In the genomic region with DNA sequence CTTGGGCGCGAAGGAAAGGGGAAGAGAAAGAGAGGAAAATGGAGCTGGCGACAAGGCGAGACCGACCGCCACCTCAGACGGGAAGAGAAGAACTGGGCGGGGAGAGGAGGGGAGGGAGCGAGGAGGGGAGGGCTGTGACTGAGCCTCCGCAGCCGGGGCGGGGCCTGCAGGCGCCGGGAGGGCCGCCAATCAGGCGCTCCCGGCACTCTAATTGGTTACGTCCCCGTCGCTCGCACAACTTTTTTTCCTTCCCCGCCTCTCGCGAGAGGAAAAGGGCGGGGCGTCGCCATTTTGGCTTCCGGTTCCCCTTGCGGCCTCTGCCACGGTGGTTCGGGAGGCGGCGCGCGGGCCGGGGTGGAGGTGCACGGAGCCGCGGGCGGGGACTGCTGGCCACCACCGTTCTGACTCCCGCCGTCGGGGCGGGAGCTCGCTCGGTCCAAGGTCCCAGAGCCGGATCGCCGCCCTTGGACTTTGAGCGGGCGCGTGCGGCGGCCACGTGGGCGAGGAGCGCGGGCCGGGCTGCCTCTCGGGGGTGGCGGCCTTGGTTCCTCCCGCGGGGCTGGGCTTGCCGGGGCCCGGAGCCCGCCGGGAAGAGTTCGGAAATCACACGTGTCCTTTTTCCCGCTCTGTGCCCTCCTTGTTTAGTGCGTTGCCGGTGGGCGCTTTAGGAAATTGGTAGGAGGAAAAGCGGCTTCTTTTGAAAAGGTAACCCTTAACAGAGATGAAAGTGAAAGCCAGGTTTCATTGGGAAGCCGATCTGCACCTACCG, we compare ENCODE assay signal across 1 cellular context.
TF ChIP-seq lines count a peak whose summit lies in the region.

A gene (minus strand): TSS at position 94 of the 769 bp plus-strand sequence. CDS start 176 bp downstream, outside the sequence.

TF ChIP-seq in WTC11, 78 proteins besides CTCF, POLR2A, EP300 and RAD21 (continued from another document and continues in another):
- TF ChIP-seq, protein P1, sequence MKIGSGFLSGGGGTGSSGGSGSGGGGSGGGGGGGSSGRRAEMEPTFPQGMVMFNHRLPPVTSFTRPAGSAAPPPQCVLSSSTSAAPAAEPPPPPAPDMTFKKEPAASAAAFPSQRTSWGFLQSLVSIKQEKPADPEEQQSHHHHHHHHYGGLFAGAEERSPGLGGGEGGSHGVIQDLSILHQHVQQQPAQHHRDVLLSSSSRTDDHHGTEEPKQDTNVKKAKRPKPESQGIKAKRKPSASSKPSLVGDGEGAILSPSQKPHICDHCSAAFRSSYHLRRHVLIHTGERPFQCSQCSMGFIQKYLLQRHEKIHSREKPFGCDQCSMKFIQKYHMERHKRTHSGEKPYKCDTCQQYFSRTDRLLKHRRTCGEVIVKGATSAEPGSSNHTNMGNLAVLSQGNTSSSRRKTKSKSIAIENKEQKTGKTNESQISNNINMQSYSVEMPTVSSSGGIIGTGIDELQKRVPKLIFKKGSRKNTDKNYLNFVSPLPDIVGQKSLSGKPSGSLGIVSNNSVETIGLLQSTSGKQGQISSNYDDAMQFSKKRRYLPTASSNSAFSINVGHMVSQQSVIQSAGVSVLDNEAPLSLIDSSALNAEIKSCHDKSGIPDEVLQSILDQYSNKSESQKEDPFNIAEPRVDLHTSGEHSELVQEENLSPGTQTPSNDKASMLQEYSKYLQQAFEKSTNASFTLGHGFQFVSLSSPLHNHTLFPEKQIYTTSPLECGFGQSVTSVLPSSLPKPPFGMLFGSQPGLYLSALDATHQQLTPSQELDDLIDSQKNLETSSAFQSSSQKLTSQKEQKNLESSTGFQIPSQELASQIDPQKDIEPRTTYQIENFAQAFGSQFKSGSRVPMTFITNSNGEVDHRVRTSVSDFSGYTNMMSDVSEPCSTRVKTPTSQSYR (CRISPR knock-in tag; IDR thresholded peaks at IDR 0.05), result no peak
- TF ChIP-seq, protein P2, sequence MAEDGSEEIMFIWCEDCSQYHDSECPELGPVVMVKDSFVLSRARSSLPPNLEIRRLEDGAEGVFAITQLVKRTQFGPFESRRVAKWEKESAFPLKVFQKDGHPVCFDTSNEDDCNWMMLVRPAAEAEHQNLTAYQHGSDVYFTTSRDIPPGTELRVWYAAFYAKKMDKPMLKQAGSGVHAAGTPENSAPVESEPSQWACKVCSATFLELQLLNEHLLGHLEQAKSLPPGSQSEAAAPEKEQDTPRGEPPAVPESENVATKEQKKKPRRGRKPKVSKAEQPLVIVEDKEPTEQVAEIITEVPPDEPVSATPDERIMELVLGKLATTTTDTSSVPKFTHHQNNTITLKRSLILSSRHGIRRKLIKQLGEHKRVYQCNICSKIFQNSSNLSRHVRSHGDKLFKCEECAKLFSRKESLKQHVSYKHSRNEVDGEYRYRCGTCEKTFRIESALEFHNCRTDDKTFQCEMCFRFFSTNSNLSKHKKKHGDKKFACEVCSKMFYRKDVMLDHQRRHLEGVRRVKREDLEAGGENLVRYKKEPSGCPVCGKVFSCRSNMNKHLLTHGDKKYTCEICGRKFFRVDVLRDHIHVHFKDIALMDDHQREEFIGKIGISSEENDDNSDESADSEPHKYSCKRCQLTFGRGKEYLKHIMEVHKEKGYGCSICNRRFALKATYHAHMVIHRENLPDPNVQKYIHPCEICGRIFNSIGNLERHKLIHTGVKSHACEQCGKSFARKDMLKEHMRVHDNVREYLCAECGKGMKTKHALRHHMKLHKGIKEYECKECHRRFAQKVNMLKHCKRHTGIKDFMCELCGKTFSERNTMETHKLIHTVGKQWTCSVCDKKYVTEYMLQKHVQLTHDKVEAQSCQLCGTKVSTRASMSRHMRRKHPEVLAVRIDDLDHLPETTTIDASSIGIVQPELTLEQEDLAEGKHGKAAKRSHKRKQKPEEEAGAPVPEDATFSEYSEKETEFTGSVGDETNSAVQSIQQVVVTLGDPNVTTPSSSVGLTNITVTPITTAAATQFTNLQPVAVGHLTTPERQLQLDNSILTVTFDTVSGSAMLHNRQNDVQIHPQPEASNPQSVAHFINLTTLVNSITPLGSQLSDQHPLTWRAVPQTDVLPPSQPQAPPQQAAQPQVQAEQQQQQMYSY (CRISPR knock-in tag; IDR thresholded peaks at IDR 0.05), result no peak
- TF ChIP-seq, protein P3, sequence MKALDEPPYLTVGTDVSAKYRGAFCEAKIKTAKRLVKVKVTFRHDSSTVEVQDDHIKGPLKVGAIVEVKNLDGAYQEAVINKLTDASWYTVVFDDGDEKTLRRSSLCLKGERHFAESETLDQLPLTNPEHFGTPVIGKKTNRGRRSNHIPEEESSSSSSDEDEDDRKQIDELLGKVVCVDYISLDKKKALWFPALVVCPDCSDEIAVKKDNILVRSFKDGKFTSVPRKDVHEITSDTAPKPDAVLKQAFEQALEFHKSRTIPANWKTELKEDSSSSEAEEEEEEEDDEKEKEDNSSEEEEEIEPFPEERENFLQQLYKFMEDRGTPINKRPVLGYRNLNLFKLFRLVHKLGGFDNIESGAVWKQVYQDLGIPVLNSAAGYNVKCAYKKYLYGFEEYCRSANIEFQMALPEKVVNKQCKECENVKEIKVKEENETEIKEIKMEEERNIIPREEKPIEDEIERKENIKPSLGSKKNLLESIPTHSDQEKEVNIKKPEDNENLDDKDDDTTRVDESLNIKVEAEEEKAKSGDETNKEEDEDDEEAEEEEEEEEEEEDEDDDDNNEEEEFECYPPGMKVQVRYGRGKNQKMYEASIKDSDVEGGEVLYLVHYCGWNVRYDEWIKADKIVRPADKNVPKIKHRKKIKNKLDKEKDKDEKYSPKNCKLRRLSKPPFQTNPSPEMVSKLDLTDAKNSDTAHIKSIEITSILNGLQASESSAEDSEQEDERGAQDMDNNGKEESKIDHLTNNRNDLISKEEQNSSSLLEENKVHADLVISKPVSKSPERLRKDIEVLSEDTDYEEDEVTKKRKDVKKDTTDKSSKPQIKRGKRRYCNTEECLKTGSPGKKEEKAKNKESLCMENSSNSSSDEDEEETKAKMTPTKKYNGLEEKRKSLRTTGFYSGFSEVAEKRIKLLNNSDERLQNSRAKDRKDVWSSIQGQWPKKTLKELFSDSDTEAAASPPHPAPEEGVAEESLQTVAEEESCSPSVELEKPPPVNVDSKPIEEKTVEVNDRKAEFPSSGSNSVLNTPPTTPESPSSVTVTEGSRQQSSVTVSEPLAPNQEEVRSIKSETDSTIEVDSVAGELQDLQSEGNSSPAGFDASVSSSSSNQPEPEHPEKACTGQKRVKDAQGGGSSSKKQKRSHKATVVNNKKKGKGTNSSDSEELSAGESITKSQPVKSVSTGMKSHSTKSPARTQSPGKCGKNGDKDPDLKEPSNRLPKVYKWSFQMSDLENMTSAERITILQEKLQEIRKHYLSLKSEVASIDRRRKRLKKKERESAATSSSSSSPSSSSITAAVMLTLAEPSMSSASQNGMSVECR (CRISPR knock-in tag; IDR thresholded peaks at IDR 0.05; ENCODE audit: borderline replicate concordance), result peak; percentile 62; the same call in 1 of the 2 replicates
- no peak for TF ChIP-seq MXD4 (CRISPR knock-in tag; IDR thresholded peaks at IDR 0.05; ENCODE audit: borderline replicate concordance)
- TF ChIP-seq SP1 (CRISPR knock-in tag; conservative IDR thresholded peaks at IDR 0.05), result peak; percentile 90
- TF ChIP-seq, protein P4, sequence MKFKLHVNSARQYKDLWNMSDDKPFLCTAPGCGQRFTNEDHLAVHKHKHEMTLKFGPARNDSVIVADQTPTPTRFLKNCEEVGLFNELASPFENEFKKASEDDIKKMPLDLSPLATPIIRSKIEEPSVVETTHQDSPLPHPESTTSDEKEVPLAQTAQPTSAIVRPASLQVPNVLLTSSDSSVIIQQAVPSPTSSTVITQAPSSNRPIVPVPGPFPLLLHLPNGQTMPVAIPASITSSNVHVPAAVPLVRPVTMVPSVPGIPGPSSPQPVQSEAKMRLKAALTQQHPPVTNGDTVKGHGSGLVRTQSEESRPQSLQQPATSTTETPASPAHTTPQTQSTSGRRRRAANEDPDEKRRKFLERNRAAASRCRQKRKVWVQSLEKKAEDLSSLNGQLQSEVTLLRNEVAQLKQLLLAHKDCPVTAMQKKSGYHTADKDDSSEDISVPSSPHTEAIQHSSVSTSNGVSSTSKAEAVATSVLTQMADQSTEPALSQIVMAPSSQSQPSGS (CRISPR knock-in tag; IDR thresholded peaks at IDR 0.05; ENCODE audit: borderline replicate concordance, low read depth), result 0 out of 2 replicates have a peak, but pooled peaks have one; percentile 49
- TF ChIP-seq TP53 (CRISPR knock-in tag; IDR thresholded peaks at IDR 0.05), result no peak
- TF ChIP-seq ZNF263 (CRISPR knock-in tag; IDR thresholded peaks at IDR 0.05; ENCODE audit: low read depth), result peak; percentile 21; the same call in 1 of the 2 replicates
- TF ChIP-seq, protein P5, sequence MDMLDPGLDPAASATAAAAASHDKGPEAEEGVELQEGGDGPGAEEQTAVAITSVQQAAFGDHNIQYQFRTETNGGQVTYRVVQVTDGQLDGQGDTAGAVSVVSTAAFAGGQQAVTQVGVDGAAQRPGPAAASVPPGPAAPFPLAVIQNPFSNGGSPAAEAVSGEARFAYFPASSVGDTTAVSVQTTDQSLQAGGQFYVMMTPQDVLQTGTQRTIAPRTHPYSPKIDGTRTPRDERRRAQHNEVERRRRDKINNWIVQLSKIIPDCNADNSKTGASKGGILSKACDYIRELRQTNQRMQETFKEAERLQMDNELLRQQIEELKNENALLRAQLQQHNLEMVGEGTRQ (CRISPR knock-in tag; IDR thresholded peaks at IDR 0.05), result peak; percentile 70
- TF ChIP-seq, protein P6, sequence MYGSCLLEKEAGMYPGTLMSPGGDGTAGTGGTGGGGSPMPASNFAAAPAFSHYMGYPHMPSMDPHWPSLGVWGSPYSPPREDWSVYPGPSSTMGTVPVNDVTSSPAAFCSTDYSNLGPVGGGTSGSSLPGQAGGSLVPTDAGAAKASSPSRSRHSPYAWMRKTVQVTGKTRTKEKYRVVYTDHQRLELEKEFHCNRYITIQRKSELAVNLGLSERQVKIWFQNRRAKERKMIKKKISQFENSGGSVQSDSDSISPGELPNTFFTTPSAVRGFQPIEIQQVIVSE (CRISPR knock-in tag; IDR thresholded peaks at IDR 0.05; ENCODE audit: borderline replicate concordance), result no peak
- TF ChIP-seq ZNF423 (CRISPR knock-in tag; IDR thresholded peaks at IDR 0.05), result no peak
- no peak for TF ChIP-seq JAZF1 (CRISPR knock-in tag; IDR thresholded peaks at IDR 0.05)
- TF ChIP-seq ETV6 (CRISPR knock-in tag; IDR thresholded peaks at IDR 0.05), result 0 out of 2 replicates have a peak, but pooled peaks have one; percentile 63
- TF ChIP-seq, protein P7, sequence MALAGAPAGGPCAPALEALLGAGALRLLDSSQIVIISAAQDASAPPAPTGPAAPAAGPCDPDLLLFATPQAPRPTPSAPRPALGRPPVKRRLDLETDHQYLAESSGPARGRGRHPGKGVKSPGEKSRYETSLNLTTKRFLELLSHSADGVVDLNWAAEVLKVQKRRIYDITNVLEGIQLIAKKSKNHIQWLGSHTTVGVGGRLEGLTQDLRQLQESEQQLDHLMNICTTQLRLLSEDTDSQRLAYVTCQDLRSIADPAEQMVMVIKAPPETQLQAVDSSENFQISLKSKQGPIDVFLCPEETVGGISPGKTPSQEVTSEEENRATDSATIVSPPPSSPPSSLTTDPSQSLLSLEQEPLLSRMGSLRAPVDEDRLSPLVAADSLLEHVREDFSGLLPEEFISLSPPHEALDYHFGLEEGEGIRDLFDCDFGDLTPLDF (CRISPR knock-in tag; IDR thresholded peaks at IDR 0.05), result peak; percentile 45; the same call in 1 of the 2 replicates
- peak; percentile 65; the same call in 1 of the 2 replicates for TF ChIP-seq EMX1 (CRISPR knock-in tag; IDR thresholded peaks at IDR 0.05)
- no peak for TF ChIP-seq OVOL2 (CRISPR knock-in tag; IDR thresholded peaks at IDR 0.05; ENCODE audit: borderline replicate concordance)
- TF ChIP-seq, protein P8, sequence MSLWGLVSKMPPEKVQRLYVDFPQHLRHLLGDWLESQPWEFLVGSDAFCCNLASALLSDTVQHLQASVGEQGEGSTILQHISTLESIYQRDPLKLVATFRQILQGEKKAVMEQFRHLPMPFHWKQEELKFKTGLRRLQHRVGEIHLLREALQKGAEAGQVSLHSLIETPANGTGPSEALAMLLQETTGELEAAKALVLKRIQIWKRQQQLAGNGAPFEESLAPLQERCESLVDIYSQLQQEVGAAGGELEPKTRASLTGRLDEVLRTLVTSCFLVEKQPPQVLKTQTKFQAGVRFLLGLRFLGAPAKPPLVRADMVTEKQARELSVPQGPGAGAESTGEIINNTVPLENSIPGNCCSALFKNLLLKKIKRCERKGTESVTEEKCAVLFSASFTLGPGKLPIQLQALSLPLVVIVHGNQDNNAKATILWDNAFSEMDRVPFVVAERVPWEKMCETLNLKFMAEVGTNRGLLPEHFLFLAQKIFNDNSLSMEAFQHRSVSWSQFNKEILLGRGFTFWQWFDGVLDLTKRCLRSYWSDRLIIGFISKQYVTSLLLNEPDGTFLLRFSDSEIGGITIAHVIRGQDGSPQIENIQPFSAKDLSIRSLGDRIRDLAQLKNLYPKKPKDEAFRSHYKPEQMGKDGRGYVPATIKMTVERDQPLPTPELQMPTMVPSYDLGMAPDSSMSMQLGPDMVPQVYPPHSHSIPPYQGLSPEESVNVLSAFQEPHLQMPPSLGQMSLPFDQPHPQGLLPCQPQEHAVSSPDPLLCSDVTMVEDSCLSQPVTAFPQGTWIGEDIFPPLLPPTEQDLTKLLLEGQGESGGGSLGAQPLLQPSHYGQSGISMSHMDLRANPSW (CRISPR knock-in tag; conservative IDR thresholded peaks at IDR 0.05; ENCODE audit: low read depth), result no peak
- no peak for TF ChIP-seq ZNF121 (CRISPR knock-in tag; IDR thresholded peaks at IDR 0.05)
- TF ChIP-seq, protein P9, sequence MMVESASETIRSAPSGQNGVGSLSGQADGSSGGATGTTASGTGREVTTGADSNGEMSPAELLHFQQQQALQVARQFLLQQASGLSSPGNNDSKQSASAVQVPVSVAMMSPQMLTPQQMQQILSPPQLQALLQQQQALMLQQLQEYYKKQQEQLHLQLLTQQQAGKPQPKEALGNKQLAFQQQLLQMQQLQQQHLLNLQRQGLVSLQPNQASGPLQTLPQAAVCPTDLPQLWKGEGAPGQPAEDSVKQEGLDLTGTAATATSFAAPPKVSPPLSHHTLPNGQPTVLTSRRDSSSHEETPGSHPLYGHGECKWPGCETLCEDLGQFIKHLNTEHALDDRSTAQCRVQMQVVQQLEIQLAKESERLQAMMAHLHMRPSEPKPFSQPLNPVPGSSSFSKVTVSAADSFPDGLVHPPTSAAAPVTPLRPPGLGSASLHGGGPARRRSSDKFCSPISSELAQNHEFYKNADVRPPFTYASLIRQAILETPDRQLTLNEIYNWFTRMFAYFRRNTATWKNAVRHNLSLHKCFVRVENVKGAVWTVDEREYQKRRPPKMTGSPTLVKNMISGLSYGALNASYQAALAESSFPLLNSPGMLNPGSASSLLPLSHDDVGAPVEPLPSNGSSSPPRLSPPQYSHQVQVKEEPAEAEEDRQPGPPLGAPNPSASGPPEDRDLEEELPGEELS (CRISPR knock-in tag; IDR thresholded peaks at IDR 0.05), result peak; percentile 63; the same call in 1 of the 2 replicates
- TF ChIP-seq FOXP1 (CRISPR knock-in tag; IDR thresholded peaks at IDR 0.05; ENCODE audit: borderline replicate concordance), result peak; percentile 90
- TF ChIP-seq, protein P10, sequence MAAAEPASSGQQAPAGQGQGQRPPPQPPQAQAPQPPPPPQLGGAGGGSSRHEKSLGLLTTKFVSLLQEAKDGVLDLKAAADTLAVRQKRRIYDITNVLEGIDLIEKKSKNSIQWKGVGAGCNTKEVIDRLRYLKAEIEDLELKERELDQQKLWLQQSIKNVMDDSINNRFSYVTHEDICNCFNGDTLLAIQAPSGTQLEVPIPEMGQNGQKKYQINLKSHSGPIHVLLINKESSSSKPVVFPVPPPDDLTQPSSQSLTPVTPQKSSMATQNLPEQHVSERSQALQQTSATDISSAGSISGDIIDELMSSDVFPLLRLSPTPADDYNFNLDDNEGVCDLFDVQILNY (CRISPR knock-in tag; IDR thresholded peaks at IDR 0.05), result peak; percentile 54; the same call in 1 of the 2 replicates
- TF ChIP-seq MYBL2 (CRISPR knock-in tag; IDR thresholded peaks at IDR 0.05), result peak; percentile 50; the same call in 1 of the 2 replicates
- no peak for TF ChIP-seq ZNF396 (CRISPR knock-in tag; IDR thresholded peaks at IDR 0.05; ENCODE audit: borderline replicate concordance)
- no peak for TF ChIP-seq CREM (CRISPR knock-in tag; IDR thresholded peaks at IDR 0.05)
- no peak for TF ChIP-seq SMAD3 (CRISPR knock-in tag; IDR thresholded peaks at IDR 0.05; ENCODE audit: borderline replicate concordance)
- TF ChIP-seq ATF1 (CRISPR knock-in tag; IDR thresholded peaks at IDR 0.05), result no peak
- TF ChIP-seq TCF7 (CRISPR knock-in tag; IDR thresholded peaks at IDR 0.05; ENCODE audit: low read depth), result 0 out of 2 replicates have a peak, but pooled peaks have one; percentile 29
- TF ChIP-seq NR2C2 (CRISPR knock-in tag; IDR thresholded peaks at IDR 0.05), result no peak
